ENCODE assay signal across 8 cellular contexts in the genomic region with DNA sequence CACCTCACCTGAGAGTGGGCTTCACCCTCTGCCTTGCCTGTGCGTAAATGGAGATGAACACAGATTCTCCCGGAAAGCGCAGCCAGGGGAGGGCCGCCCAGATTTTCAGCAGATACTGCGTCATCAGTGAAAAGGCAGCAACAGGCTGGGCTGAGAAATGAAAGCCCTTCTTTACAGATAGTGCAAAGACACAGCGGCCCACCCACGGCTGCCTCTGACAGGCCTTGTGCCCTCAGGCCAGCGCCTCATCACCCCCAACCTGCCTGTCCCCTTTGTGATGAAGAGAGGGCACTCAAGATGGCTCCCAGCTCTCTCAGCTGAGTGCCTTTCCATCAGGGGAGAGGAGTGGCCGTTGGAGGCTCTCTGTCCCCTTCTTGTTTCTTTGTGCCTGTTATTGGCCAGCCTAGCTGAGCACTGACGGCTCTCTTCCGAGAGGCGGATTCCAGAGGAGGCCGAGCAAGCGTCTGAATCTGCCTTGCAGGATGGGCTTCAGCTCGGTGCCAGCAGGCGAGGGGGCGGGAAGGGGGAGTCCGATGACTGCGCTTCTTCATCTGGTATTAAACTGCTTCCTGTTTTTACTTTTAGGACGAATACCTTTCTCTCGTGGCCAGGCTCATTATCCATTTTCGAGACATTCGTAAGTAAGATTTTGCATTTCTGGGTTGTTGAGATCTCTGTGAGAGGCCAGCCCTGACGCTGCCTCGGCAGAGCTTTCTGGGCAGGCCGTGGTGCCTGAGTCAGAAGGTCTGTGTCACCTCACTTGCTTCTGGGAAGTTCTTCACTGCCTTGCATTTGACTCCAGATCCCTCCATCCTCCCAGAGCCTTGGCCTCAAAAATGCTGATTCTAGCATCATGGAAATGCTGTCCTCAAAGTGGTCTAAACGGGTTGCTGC. TPM values are rescaled to one million over a fixed set of nuclear protein-coding genes. Genes with fewer than 3 reads are reported as not detected.
DNase-seq lines count a peak whose midpoint lies in the region; ATAC-seq, FAIRE-seq and TF ChIP-seq lines count a peak whose summit lies in the region.

No MANE protein-coding gene starts in this region.

- H3K36me3 ChIP-seq in fibroblast of lung (ENCODE audit: control insufficient read depth, insufficient read depth, low read length) = peaks cover 15% of the 10 kb centered on the region
- H3K36me3 ChIP-seq in neural progenitor cell = no peaks in the 10 kb centered on the region
- H3K36me3 ChIP-seq in transverse colon = peaks cover 0 to 14% (median 0%) of the 10 kb centered on the region in 4 donors

- in situ Hi-C loops in transverse colon (cut with MboI; ENCODE audit: low pct_ligation_motif_present in 1 of 4, low pct_unique_long_range_greater_than_20kb in 1 of 4, low sequenced_read_pairs in 3 of 4) = no loop called here

- H3K4me3 Mint-ChIP-seq in activated T-cell treated with anti-CD3 and anti-CD28 coated beads, Interleukin-2, amount 50 U/mL, for 4 hours = peak overlapping the region; percentile 79
- H3K4me3 Mint-ChIP-seq in neural progenitor cell = no peak overlapping the region

- peak overlapping the region; percentile 74 for H3K9ac ChIP-seq in fibroblast of lung (ENCODE audit: insufficient read depth, low read length)
- H3K9ac ChIP-seq in neural progenitor cell = no peak overlapping the region

- H3K9me3 ChIP-seq in fibroblast of lung (ENCODE audit: control insufficient read depth, insufficient read depth, low read depth, low read length) (no peaks in the 10 kb centered on the region), neural progenitor cell (ENCODE audit: low read depth) (no peaks in the 10 kb centered on the region), transverse colon (no peaks in the 10 kb centered on the region)

- H3K27ac ChIP-seq in fibroblast of lung (ENCODE audit: insufficient read depth, low read length) = peak overlapping the region; percentile 98
- H3K27ac ChIP-seq in neural progenitor cell = peak overlapping the region; percentile 26
- H3K27ac ChIP-seq in transverse colon = peak overlapping the region; percentile 85 to 87 (median 86)

- ATAC-seq in activated T-cell treated with anti-CD3 and anti-CD28 coated beads, Interleukin-2, amount 50 U/mL, for 4 hours = peak; percentile 78 to 82
- ATAC-seq in GM19035 (IDR thresholded peaks at IDR 0.05; ENCODE audit: unreplicated experiment) = no peak
- no peak for ATAC-seq in GM18907 (IDR thresholded peaks at IDR 0.05; ENCODE audit: unreplicated experiment)

- H3K36me3 Mint-ChIP-seq in activated T-cell treated with anti-CD3 and anti-CD28 coated beads, Interleukin-2, amount 50 U/mL, for 4 hours (ENCODE audit: insufficient read depth) = peaks cover 25% of the 10 kb centered on the region
- H3K36me3 Mint-ChIP-seq in neural progenitor cell = peaks cover 9% of the 10 kb centered on the region

- TF ChIP-seq CTCF in GM12865 (IDR thresholded peaks at IDR 0.05; ENCODE audit: insufficient read depth, low read depth, low read length, missing control alignments) = no peak
- TF ChIP-seq CTCF in fibroblast of lung (conservative IDR thresholded peaks at IDR 0.05 in 1 of 2, IDR thresholded peaks at IDR 0.05 in 1 of 2; ENCODE audit: low read depth in 1 of 2, low read length in 2 of 2) = no peak
- TF ChIP-seq CTCF in neural progenitor cell (IDR thresholded peaks at IDR 0.05) = no peak
- no peak for TF ChIP-seq CTCF in transverse colon (IDR thresholded peaks at IDR 0.05)

- peak; percentile 23 for DNase-seq in GM12865 (ENCODE audit: low read depth)
- peak; percentile 49 for DNase-seq in activated T-cell treated with anti-CD3 and anti-CD28 coated beads, Interleukin-2, amount 50 U/mL, for 4 hours
- DNase-seq in fibroblast of lung (ENCODE audit: low read depth in 2 of 2) = peak; percentile 54 to 87
- peak; percentile 59 for DNase-seq in neural progenitor cell (ENCODE audit: low spot score)
- no peak for DNase-seq in transverse colon
- no peak for DNase-seq in H54 (ENCODE audit: insufficient read length, low spot score)

- H3F3A ChIP-seq in neural progenitor cell (ENCODE audit: low read depth) = no peaks in the 10 kb centered on the region

- H3K27ac Mint-ChIP-seq in neural progenitor cell = peak overlapping the region; percentile 81

- H3K27me3 Mint-ChIP-seq in activated T-cell treated with anti-CD3 and anti-CD28 coated beads, Interleukin-2, amount 50 U/mL, for 4 hours (ENCODE audit: low read depth) = no peaks in the 10 kb centered on the region
- no peaks in the 10 kb centered on the region for H3K27me3 Mint-ChIP-seq in neural progenitor cell (ENCODE audit: insufficient read depth, low read depth)

- no peaks in the 10 kb centered on the region for H3K27me3 ChIP-seq in fibroblast of lung (ENCODE audit: control insufficient read depth, insufficient read depth, low read length)
- no peaks in the 10 kb centered on the region for H3K27me3 ChIP-seq in neural progenitor cell
- H3K27me3 ChIP-seq in transverse colon = no peaks in the 10 kb centered on the region

- H3K4me1 ChIP-seq in fibroblast of lung (ENCODE audit: control insufficient read depth, extremely low read depth, insufficient read depth, low read length) (peaks cover 49% of the 10 kb centered on the region), neural progenitor cell (peaks cover 27% of the 10 kb centered on the region), transverse colon (peaks cover 40 to 62% (median 48%) of the 10 kb centered on the region in 4 donors)

- H3K4me1 Mint-ChIP-seq in activated T-cell treated with anti-CD3 and anti-CD28 coated beads, Interleukin-2, amount 50 U/mL, for 4 hours (ENCODE audit: low read depth) = peaks cover 89% of the 10 kb centered on the region
- H3K4me1 Mint-ChIP-seq in neural progenitor cell = peaks cover 28% of the 10 kb centered on the region

- H3K79me2 ChIP-seq in fibroblast of lung (ENCODE audit: control insufficient read depth, insufficient read depth, low read length) = peaks cover 74% of the 10 kb centered on the region
- H3K79me2 ChIP-seq in neural progenitor cell (ENCODE audit: low read depth) = peaks cover 27% of the 10 kb centered on the region

- 17 to 53% methylated on average over 1 to 27 of the region's 27 CpGs for WGBS in transverse colon (ENCODE audit: low coverage in 1 of 2), 2 donors

- no peak for FAIRE-seq in H54 (lab: Jason Lieb, UNC)

- H3K4me3 ChIP-seq in GM12865 (ENCODE audit: low read depth, low read length) (no peak overlapping the region), fibroblast of lung (replicated peaks in 1 of 4; ENCODE audit: control extremely low read depth in 1 of 4, insufficient read depth in 1 of 4, low read depth in 3 of 4, low read length in 4 of 4) (peak overlapping the region in 2 of 4 experiments; percentile 11 to 20), neural progenitor cell (no peak overlapping the region), transverse colon (peak overlapping the region in 1 of 4 donors; percentile 17)

- intact Hi-C loops in transverse colon (cut with DNase I; ENCODE audit: low total_unique reads) = no loop called here

- H2AFZ ChIP-seq in fibroblast of lung (ENCODE audit: low read length) (no peak overlapping the region), neural progenitor cell (replicated peaks) (no peak overlapping the region)

- H4K20me1 ChIP-seq in fibroblast of lung (ENCODE audit: control insufficient read depth, extremely low read depth, insufficient read depth, low read length) (no peaks in the 10 kb centered on the region), neural progenitor cell (ENCODE audit: low read depth) (no peaks in the 10 kb centered on the region)

- TF ChIP-seq POLR2A in transverse colon (IDR thresholded peaks at IDR 0.05) (no peak), H54 (IDR thresholded peaks at IDR 0.05; ENCODE audit: low read depth, low read length) (no peak)

- no peaks in the 10 kb centered on the region for H3K9me3 Mint-ChIP-seq in activated T-cell treated with anti-CD3 and anti-CD28 coated beads, Interleukin-2, amount 50 U/mL, for 4 hours
- H3K9me3 Mint-ChIP-seq in neural progenitor cell = no peaks in the 10 kb centered on the region

- TF ChIP-seq EP300 in transverse colon (IDR thresholded peaks at IDR 0.05; ENCODE audit: low read depth) = no peak

- peak overlapping the region; percentile 68 for H3K4me2 ChIP-seq in fibroblast of lung (ENCODE audit: extremely low read depth, insufficient read depth, low read length)
- H3K4me2 ChIP-seq in neural progenitor cell = peak overlapping the region; percentile 16

RNA-seq across cellular contexts. Expression of a gene that starts 43.7 kb away (rescaled TPM):
- 10 to 100 TPM; 83.2 to 90.5 (median 84.0) TPM for total RNA-seq in activated T-cell treated with anti-CD3 and anti-CD28 coated beads, Interleukin-2, amount 50 U/mL, for 4 hours
- 15.7 and 28.6 TPM in 2 replicates for total RNA-seq in fibroblast of lung
- polyA plus RNA-seq in fibroblast of lung = 28.6 and 37.9 TPM in 2 replicates
- 56.0 and 61.8 TPM in 2 replicates for polyA plus RNA-seq in fibroblast of lung (2012)
- polyA minus RNA-seq in fibroblast of lung (ENCODE audit: low replicate concordance) = 108 and 110 TPM in 2 replicates
- total RNA-seq in neural progenitor cell (ENCODE audit: low replicate concordance) = 11.4 and 21.3 TPM in 2 replicates
- total RNA-seq in transverse colon = 100 to 1,000 TPM in 2 of 4 donors, 10 to 100 TPM in 2; 70.3 to 211 (median 116) TPM

RNA-seq across cellular contexts. Expression of a gene that starts 55.5 kb away (rescaled TPM):
- total RNA-seq in activated T-cell treated with anti-CD3 and anti-CD28 coated beads, Interleukin-2, amount 50 U/mL, for 4 hours = 1 to 10 TPM; 4.6 to 5.8 (median 5.7) TPM
- total RNA-seq in fibroblast of lung = 32.4 and 35.3 TPM in 2 replicates
- 17.4 and 19.2 TPM in 2 replicates for polyA plus RNA-seq in fibroblast of lung
- polyA plus RNA-seq in fibroblast of lung (2012) = 14.1 and 18.1 TPM in 2 replicates
- 24.9 and 35.4 TPM in 2 replicates for polyA minus RNA-seq in fibroblast of lung (ENCODE audit: low replicate concordance)
- 14.3 and 31.9 TPM in 2 replicates for total RNA-seq in neural progenitor cell (ENCODE audit: low replicate concordance)
- total RNA-seq in transverse colon = 10 to 100 TPM; 12.7 to 75.9 (median 16.9) TPM

Comparison
In these comparisons a context has a peak if more than half of its experiments do, and no peak if none do; other contexts are left out.
1. DNase-seq: peak in GM12865 (single experiment), activated T-cell treated with anti-CD3 and anti-CD28 coated beads, Interleukin-2, amount 50 U/mL, for 4 hours (single experiment), fibroblast of lung (2 of 2) and neural progenitor cell (single experiment); none in transverse colon (single experiment) and H54 (single experiment).
2. ATAC-seq: peak in activated T-cell treated with anti-CD3 and anti-CD28 coated beads, Interleukin-2, amount 50 U/mL, for 4 hours (2 of 2); none in GM19035 (single experiment) and GM18907 (single experiment).
3. H3K27ac ChIP-seq: peak in every context shown above with its lines; median percentile 98 in fibroblast of lung; 86 in transverse colon; 26 in neural progenitor cell.